ENCODE assay signal across 1 cellular context in genomic region chr11:1435479-1435819, GRCh38. TPM values are rescaled to one million over a fixed set of nuclear protein-coding genes. Genes with fewer than 3 reads are reported as not detected.
"Had no signal": no experiment of that assay in that cellular context is flagged by ENCODE, and none has a peak within 500 bp of the region (broad histone marks: within the 10 kb centered on the region; RNA-seq: fewer than 3 reads in every experiment).

No MANE protein-coding gene starts in this region.

RNA-seq across cellular contexts. Expression of gene BRSK2, which starts 45.7 kb away (rescaled TPM):
- polyA plus RNA-seq: naive thymus-derived CD4-positive, alpha-beta T cell had no signal
